Comparison of ENCODE assay signal across 8 cellular contexts in genomic region chr7:3955751-3956696, GRCh38.
A peak's percentile ranks its signal among the peaks of the same experiment; 100 is the strongest.
DNase-seq lines count a peak whose midpoint lies in the region; ATAC-seq and TF ChIP-seq lines count a peak whose summit lies in the region.

No MANE protein-coding gene starts in this region.

- TF ChIP-seq CTCF in osteocyte (IDR thresholded peaks at IDR 0.05) (no peak), colonic mucosa (IDR thresholded peaks at IDR 0.05) (no peak), right atrium auricular region (IDR thresholded peaks at IDR 0.05) (no peak)

- no peaks in the 10 kb centered on the region for H3K9me3 Mint-ChIP-seq in osteocyte (ENCODE audit: unreplicated experiment)

- H3K4me3 ChIP-seq in SJSA1 (no peak overlapping the region), colonic mucosa (no peak overlapping the region), right atrium auricular region (no peak overlapping the region)

- H3K4me3 Mint-ChIP-seq in osteocyte (ENCODE audit: unreplicated experiment): no peak overlapping the region

- H3K27ac ChIP-seq in SJSA1 (peak overlapping the region; percentile 14; the same call in 1 of the 2 replicates), colonic mucosa (no peak overlapping the region), right atrium auricular region (no peak overlapping the region)

- ATAC-seq in GM19395 (IDR thresholded peaks at IDR 0.05; ENCODE audit: unreplicated experiment) (peak; percentile 77), HG03064 (IDR thresholded peaks at IDR 0.05; ENCODE audit: low read depth, unreplicated experiment) (peak; percentile 86)

- peak overlapping the region; percentile 17 for H3K27ac Mint-ChIP-seq in osteocyte (ENCODE audit: unreplicated experiment)

- H3K9ac ChIP-seq in colonic mucosa (ENCODE audit: low read depth in 2 of 2, low read length in 2 of 2): no peak overlapping the region

- H3K9me3 ChIP-seq in SJSA1 (replicated peaks) (no peaks in the 10 kb centered on the region), colonic mucosa (no peaks in the 10 kb centered on the region), right atrium auricular region (no peaks in the 10 kb centered on the region)

- peaks cover 12% of the 10 kb centered on the region for H3K4me1 Mint-ChIP-seq in osteocyte (ENCODE audit: unreplicated experiment)

- peak; percentile 53 to 54 for DNase-seq in SJSA1 (ENCODE audit: low read depth in 1 of 2, low spot score in 2 of 2)
- no peak for DNase-seq in osteocyte (ENCODE audit: extremely low spot score, unreplicated experiment)
- no peak for DNase-seq in SK-N-DZ (ENCODE audit: low spot score)
- no peak for DNase-seq in OCI-M2 (lab: John Stamatoyannopoulos, UW; ENCODE audit: unreplicated experiment)
- DNase-seq in colonic mucosa: no peak
- DNase-seq in right atrium auricular region (ENCODE audit: low spot score): no peak

- no peaks in the 10 kb centered on the region for H3K27me3 Mint-ChIP-seq in osteocyte (ENCODE audit: unreplicated experiment)

- H3K4me1 ChIP-seq in SJSA1 (replicated peaks) (peaks cover 15% of the 10 kb centered on the region), colonic mucosa (no peaks in the 10 kb centered on the region), right atrium auricular region (no peaks in the 10 kb centered on the region)

- H3K36me3 ChIP-seq in SJSA1: peaks cover 35% of the 10 kb centered on the region
- H3K36me3 ChIP-seq in colonic mucosa: no peaks in the 10 kb centered on the region
- no peaks in the 10 kb centered on the region for H3K36me3 ChIP-seq in right atrium auricular region

- H3K27me3 ChIP-seq in SJSA1 (replicated peaks): no peaks in the 10 kb centered on the region
- H3K27me3 ChIP-seq in colonic mucosa: no peaks in the 10 kb centered on the region
- H3K27me3 ChIP-seq in right atrium auricular region: no peaks in the 10 kb centered on the region

- peaks cover 4% of the 10 kb centered on the region for H3K36me3 Mint-ChIP-seq in osteocyte (ENCODE audit: unreplicated experiment)

- intact Hi-C loops in colonic mucosa (cut with DNase I): no loop called here

Comparison
In these comparisons a context has a peak if more than half of its experiments do, and no peak if none do; other contexts are left out.
1. DNase-seq: peak in SJSA1 (2 of 2); none in osteocyte (single experiment), SK-N-DZ (single experiment), OCI-M2 (single experiment), colonic mucosa (single experiment) and right atrium auricular region (single experiment).